ENCODE assay signal across 24 cellular contexts in the genomic region with DNA sequence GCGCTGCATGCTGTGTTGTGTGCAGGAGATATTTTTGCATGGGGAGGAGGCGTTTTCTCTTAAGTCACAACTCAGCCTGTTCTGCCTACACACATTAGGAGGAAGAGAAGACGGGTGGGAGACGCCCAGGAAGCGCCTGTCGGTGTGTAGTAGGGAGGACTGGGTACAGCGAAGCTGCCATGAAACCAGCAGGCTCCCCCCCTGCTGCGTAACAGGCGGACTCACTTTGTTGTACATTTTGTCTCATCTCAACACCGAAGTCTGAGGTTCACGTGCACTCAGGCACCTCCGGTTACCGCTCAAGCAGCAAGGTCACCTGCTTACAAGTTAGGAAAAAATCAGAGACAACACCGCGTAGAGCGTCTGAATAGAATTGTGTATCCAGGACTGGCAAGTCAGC. TPM values are rescaled to one million over a fixed set of nuclear protein-coding genes. Genes with fewer than 3 reads are reported as not detected.
DNase-seq lines count a peak whose midpoint lies in the region; TF ChIP-seq lines count a peak whose summit lies in the region.
"Had no signal": no experiment of that assay in that cellular context is flagged by ENCODE, and none has a peak within 500 bp of the region (broad histone marks: within the 10 kb centered on the region; RNA-seq: fewer than 3 reads in every experiment).

No MANE protein-coding gene starts in this region.

- H3K4me3 ChIP-seq in HUES6 (ENCODE audit: low read depth, low read length), result peak overlapping the region; percentile 67
- H3K4me3 ChIP-seq: BLaER1, HAP-1, lung, ovary had no signal

- H3K9me3 ChIP-seq in HUES6 (ENCODE audit: control insufficient read depth, insufficient read depth, low read depth, low read length), result no peaks in the 10 kb centered on the region
- H3K9me3 ChIP-seq: BLaER1, Caco-2, HAP-1, ovary had no signal

- DNase-seq in Ammon's horn (ENCODE audit: low spot score) (peak; percentile 26), glutamatergic neuron (no peak), SW480 (ENCODE audit: low spot score) (no peak), mesothelial cell of epicardium (ENCODE audit: low spot score in 2 of 2, unreplicated experiment in 2 of 2) (no peak)
- no peak for DNase-seq in activated CD4-positive, alpha-beta T cell treated with anti-CD3 and anti-CD28 coated beads, Interleukin-2, amount 10 ng/mL, durations not matched to agents 24 days and 14 days
- DNase-seq in stimulated activated CD4-positive, alpha-beta T cell treated with anti-CD3 and anti-CD28 coated beads, Interleukin-1b, Interleukin-23, amount 100 ng/mL, for 48 hours, result no peak
- DNase-seq: activated B cell treated with CpG ODN at 0.5 μM for 24 hours; activated CD4-positive, alpha-beta T cell treated with anti-CD3 and anti-CD28 coated beads, Interleukin-2, amount 50 U/mL, for 48 hours; activated CD8-positive, alpha-beta memory T cell treated with anti-CD3 and anti-CD28 coated beads, Interleukin-2, amount 50 U/mL, for 48 hours; activated effector memory CD4-positive, alpha-beta T cell treated with anti-CD3 and anti-CD28 coated beads, Interleukin-2, amount 50 U/mL, for 16 hours; Caco-2; NCI-H1436 treated with DMSO at 0.1 percent for 48 hours; NCI-H226; OCI-M1; ovary; stimulated activated CD4-positive, alpha-beta T cell treated with anti-CD3 and anti-CD28 coated beads, Interleukin-15, amount 100 ng/mL, for 24 hours; T1000 had no signal

- H3K27ac Mint-ChIP-seq in glutamatergic neuron (ENCODE audit: unreplicated experiment) (no peak overlapping the region), nephron (no peak overlapping the region), mesothelial cell of epicardium (no peak overlapping the region)
- H3K27ac Mint-ChIP-seq in activated CD4-positive, alpha-beta T cell treated with anti-CD3 and anti-CD28 coated beads, Interleukin-2, amount 10 ng/mL, durations not matched to agents 24 days and 14 days, result no peak overlapping the region
- H3K27ac Mint-ChIP-seq: activated B cell treated with CpG ODN at 0.5 μM for 24 hours had no signal

- H3K4me1 Mint-ChIP-seq in glutamatergic neuron (ENCODE audit: low read depth, unreplicated experiment), result peaks cover 4% of the 10 kb centered on the region
- no peaks in the 10 kb centered on the region for H3K4me1 Mint-ChIP-seq in nephron
- no peaks in the 10 kb centered on the region for H3K4me1 Mint-ChIP-seq in activated CD4-positive, alpha-beta T cell treated with anti-CD3 and anti-CD28 coated beads, Interleukin-2, amount 10 ng/mL, durations not matched to agents 24 days and 14 days
- peaks cover 2% of the 10 kb centered on the region for H3K4me1 Mint-ChIP-seq in mesothelial cell of epicardium
- H3K4me1 Mint-ChIP-seq: activated B cell treated with CpG ODN at 0.5 μM for 24 hours had no signal

- H3K36me3 Mint-ChIP-seq in glutamatergic neuron (ENCODE audit: unreplicated experiment) (no peaks in the 10 kb centered on the region), nephron (ENCODE audit: low read depth) (no peaks in the 10 kb centered on the region), mesothelial cell of epicardium (no peaks in the 10 kb centered on the region)
- no peaks in the 10 kb centered on the region for H3K36me3 Mint-ChIP-seq in activated CD4-positive, alpha-beta T cell treated with anti-CD3 and anti-CD28 coated beads, Interleukin-2, amount 10 ng/mL, durations not matched to agents 24 days and 14 days (ENCODE audit: low read depth)

- H3K9ac ChIP-seq in HUES6 (ENCODE audit: low read length), result no peak overlapping the region
- H3K9ac ChIP-seq: BLaER1 had no signal

- H3K9me3 Mint-ChIP-seq in glutamatergic neuron (ENCODE audit: unreplicated experiment) (peaks cover 2% of the 10 kb centered on the region), nephron (no peaks in the 10 kb centered on the region), mesothelial cell of epicardium (peaks cover 10% of the 10 kb centered on the region)
- H3K9me3 Mint-ChIP-seq in activated CD4-positive, alpha-beta T cell treated with anti-CD3 and anti-CD28 coated beads, Interleukin-2, amount 10 ng/mL, durations not matched to agents 24 days and 14 days, result no peaks in the 10 kb centered on the region
- H3K9me3 Mint-ChIP-seq: activated B cell treated with CpG ODN at 0.5 μM for 24 hours had no signal

- peaks cover 99% of the 10 kb centered on the region for H3K27me3 ChIP-seq in HUES6 (ENCODE audit: control insufficient read depth, insufficient read depth, low read length)
- H3K27me3 ChIP-seq: ovary had no signal

- H3K4me1 ChIP-seq in HUES6 (ENCODE audit: control insufficient read depth, insufficient read depth, low read length), result peaks cover 7% of the 10 kb centered on the region; the same call in 1 of the 2 replicates
- H3K4me1 ChIP-seq: BLaER1, Caco-2, HAP-1 had no signal

- peak overlapping the region; percentile 62 for H3K4me3 Mint-ChIP-seq in glutamatergic neuron (ENCODE audit: unreplicated experiment)
- H3K4me3 Mint-ChIP-seq in nephron, result peak overlapping the region; percentile 21 to 53 (median 37)
- no peak overlapping the region for H3K4me3 Mint-ChIP-seq in activated CD4-positive, alpha-beta T cell treated with anti-CD3 and anti-CD28 coated beads, Interleukin-2, amount 10 ng/mL, durations not matched to agents 24 days and 14 days
- no peak overlapping the region for H3K4me3 Mint-ChIP-seq in mesothelial cell of epicardium
- H3K4me3 Mint-ChIP-seq: activated B cell treated with CpG ODN at 0.5 μM for 24 hours had no signal

- H3K27ac ChIP-seq in HUES6 (ENCODE audit: low read depth, low read length), result no peak overlapping the region
- H3K27ac ChIP-seq: BLaER1, ovary had no signal

- intact Hi-C loops in activated CD4-positive, alpha-beta T cell treated with anti-CD3 and anti-CD28 coated beads, Interleukin-2, amount 10 ng/mL, durations not matched to agents 24 days and 14 days (cut with micrococcal nuclease), result no loop called here

- peaks cover 10% of the 10 kb centered on the region for H3K27me3 Mint-ChIP-seq in glutamatergic neuron (ENCODE audit: unreplicated experiment)
- H3K27me3 Mint-ChIP-seq in nephron (ENCODE audit: low read depth), result peaks cover 98% of the 10 kb centered on the region
- H3K27me3 Mint-ChIP-seq in activated CD4-positive, alpha-beta T cell treated with anti-CD3 and anti-CD28 coated beads, Interleukin-2, amount 10 ng/mL, durations not matched to agents 24 days and 14 days, result peaks cover 53% of the 10 kb centered on the region
- peaks cover 100% of the 10 kb centered on the region for H3K27me3 Mint-ChIP-seq in mesothelial cell of epicardium (ENCODE audit: low read depth)

- H3K36me3 ChIP-seq in HUES6 (ENCODE audit: control insufficient read depth, insufficient read depth, low read length), result no peaks in the 10 kb centered on the region
- H3K36me3 ChIP-seq: BLaER1, HAP-1, ovary had no signal

- TF ChIP-seq CTCF in glutamatergic neuron (IDR thresholded peaks at IDR 0.05; ENCODE audit: partially characterized antibody, unreplicated experiment), result no peak
- no peak for TF ChIP-seq CTCF in nephron (IDR thresholded peaks at IDR 0.05; ENCODE audit: unreplicated experiment in 3 of 3)
- no peak for TF ChIP-seq CTCF in mesothelial cell of epicardium (IDR thresholded peaks at IDR 0.05; ENCODE audit: unreplicated experiment)

RNA-seq across cellular contexts. Expression of gene CRTAC1, which starts 56.3 kb away (rescaled TPM):
- total RNA-seq in glutamatergic neuron (ENCODE audit: unreplicated experiment) (2.5 TPM), mesothelial cell of epicardium (0.25 to 0.63 TPM (median 0.49 TPM) in 3 replicates)
- not detected in 2 replicates for total RNA-seq in activated CD4-positive, alpha-beta T cell treated with anti-CD3 and anti-CD28 coated beads, Interleukin-2, amount 10 ng/mL, durations not matched to agents 24 days and 14 days
- total RNA-seq: activated B cell treated with CpG ODN at 0.5 μM for 24 hours, bronchial epithelial cell, Caco-2, MCF 10A had no signal

Comparison
In these comparisons a context has a peak if more than half of its experiments do, and no peak if none do; other contexts are left out.
1. H3K4me3 Mint-ChIP-seq: peak in glutamatergic neuron (single experiment) and nephron (3 of 3); none in activated CD4-positive, alpha-beta T cell treated with anti-CD3 and anti-CD28 coated beads, Interleukin-2, amount 10 ng/mL, durations not matched to agents 24 days and 14 days (single experiment) and mesothelial cell of epicardium (single experiment).